Comparison of ENCODE assay signal across 10 cellular contexts in genomic region chr11:68014157-68014965, GRCh38. TPM values are rescaled to one million over a fixed set of nuclear protein-coding genes. Genes with fewer than 3 reads are reported as not detected.
A peak's percentile ranks its signal among the peaks of the same experiment; 100 is the strongest.
DNase-seq lines count a peak whose midpoint lies in the region; ATAC-seq lines count a peak whose summit lies in the region.
"Had no signal": no experiment of that assay in that cellular context is flagged by ENCODE, and none has a peak within 500 bp of the region (broad histone marks: within the 10 kb centered on the region; RNA-seq: fewer than 3 reads in every experiment).

No MANE protein-coding gene starts in this region.

- 54% methylated on average over 17 of the region's 17 CpGs for WGBS in urinary bladder

- H3K27me3 Mint-ChIP-seq in activated T-cell treated with anti-CD3 and anti-CD28 coated beads, Interleukin-2, amount 50 U/mL, for 72 hours (ENCODE audit: low read depth): no peaks in the 10 kb centered on the region
- no peaks in the 10 kb centered on the region for H3K27me3 Mint-ChIP-seq in activated T-cell treated with anti-CD3 and anti-CD28 coated beads, Interleukin-2, amount 50 U/mL, for 24 hours
- H3K27me3 Mint-ChIP-seq: activated B cell treated with CpG ODN at 0.5 μM for 24 hours; CD4-positive, alpha-beta memory T cell had no signal

- H3K27ac ChIP-seq in urinary bladder (ENCODE audit: low read depth): peak overlapping the region; percentile 58

- DNase-seq in activated T-cell treated with anti-CD3 and anti-CD28 coated beads, Interleukin-2, amount 50 U/mL, for 72 hours: no peak
- DNase-seq in activated T-cell treated with anti-CD3 and anti-CD28 coated beads, Interleukin-2, amount 50 U/mL, for 24 hours: no peak
- DNase-seq in adipocyte (ENCODE audit: low read depth): peak; percentile 51
- peak; percentile 81 for DNase-seq in kidney glomerular epithelial cell (lab: John Stamatoyannopoulos, UW)
- no peak for DNase-seq in NCI-H1105 treated with DMSO at 0.1 percent for 48 hours (lab: John Stamatoyannopoulos, UW)
- DNase-seq: activated B cell treated with CpG ODN at 0.5 μM for 24 hours had no signal

- H3K4me3 Mint-ChIP-seq in activated T-cell treated with anti-CD3 and anti-CD28 coated beads, Interleukin-2, amount 50 U/mL, for 72 hours: no peak overlapping the region
- no peak overlapping the region for H3K4me3 Mint-ChIP-seq in activated T-cell treated with anti-CD3 and anti-CD28 coated beads, Interleukin-2, amount 50 U/mL, for 24 hours
- H3K4me3 Mint-ChIP-seq: activated B cell treated with CpG ODN at 0.5 μM for 24 hours; CD4-positive, alpha-beta memory T cell had no signal

- H3K27ac Mint-ChIP-seq in activated T-cell treated with anti-CD3 and anti-CD28 coated beads, Interleukin-2, amount 50 U/mL, for 72 hours: no peak overlapping the region
- no peak overlapping the region for H3K27ac Mint-ChIP-seq in activated T-cell treated with anti-CD3 and anti-CD28 coated beads, Interleukin-2, amount 50 U/mL, for 24 hours
- H3K27ac Mint-ChIP-seq: activated B cell treated with CpG ODN at 0.5 μM for 24 hours; CD4-positive, alpha-beta memory T cell had no signal

- no peaks in the 10 kb centered on the region for H3K36me3 ChIP-seq in adipocyte (ENCODE audit: control insufficient read depth, insufficient read depth, low read length, severe bottlenecking)
- no peaks in the 10 kb centered on the region for H3K36me3 ChIP-seq in urinary bladder (ENCODE audit: insufficient read depth)

- H3K4me3 ChIP-seq in adipocyte (ENCODE audit: low read length) (no peak overlapping the region), urinary bladder (ENCODE audit: low read depth, low read length) (no peak overlapping the region)

- H3K9me3 ChIP-seq in adipocyte (ENCODE audit: control insufficient read depth, low read length): no peaks in the 10 kb centered on the region

- H3K9ac ChIP-seq in adipocyte (ENCODE audit: low read length): peak overlapping the region; percentile 61

- no peaks in the 10 kb centered on the region for H3K27me3 ChIP-seq in adipocyte (replicated peaks; ENCODE audit: control insufficient read depth, insufficient read depth, low read length)

- peak; percentile 70 to 72 for ATAC-seq in activated T-cell treated with anti-CD3 and anti-CD28 coated beads, Interleukin-2, amount 50 U/mL, for 72 hours (replicated peaks in 1 of 2)
- ATAC-seq in HG02981 (IDR thresholded peaks at IDR 0.05; ENCODE audit: unreplicated experiment) (no peak), HG03432 (IDR thresholded peaks at IDR 0.05; ENCODE audit: unreplicated experiment) (no peak)

- no peaks in the 10 kb centered on the region for H3K36me3 Mint-ChIP-seq in activated T-cell treated with anti-CD3 and anti-CD28 coated beads, Interleukin-2, amount 50 U/mL, for 72 hours (ENCODE audit: insufficient read depth in 2 of 2)
- H3K36me3 Mint-ChIP-seq in activated T-cell treated with anti-CD3 and anti-CD28 coated beads, Interleukin-2, amount 50 U/mL, for 24 hours (ENCODE audit: low read depth): no peaks in the 10 kb centered on the region
- H3K36me3 Mint-ChIP-seq: CD4-positive, alpha-beta memory T cell had no signal

- H3K4me1 Mint-ChIP-seq in activated T-cell treated with anti-CD3 and anti-CD28 coated beads, Interleukin-2, amount 50 U/mL, for 72 hours (ENCODE audit: low read depth): no peaks in the 10 kb centered on the region
- H3K4me1 Mint-ChIP-seq in activated T-cell treated with anti-CD3 and anti-CD28 coated beads, Interleukin-2, amount 50 U/mL, for 24 hours (ENCODE audit: low read depth): peaks cover 1% of the 10 kb centered on the region
- H3K4me1 Mint-ChIP-seq: CD4-positive, alpha-beta memory T cell had no signal

- H3K9me3 Mint-ChIP-seq in activated T-cell treated with anti-CD3 and anti-CD28 coated beads, Interleukin-2, amount 50 U/mL, for 72 hours: no peaks in the 10 kb centered on the region
- H3K9me3 Mint-ChIP-seq in activated T-cell treated with anti-CD3 and anti-CD28 coated beads, Interleukin-2, amount 50 U/mL, for 24 hours: no peaks in the 10 kb centered on the region
- H3K9me3 Mint-ChIP-seq: activated B cell treated with CpG ODN at 0.5 μM for 24 hours; CD4-positive, alpha-beta memory T cell had no signal

- peaks cover 63% of the 10 kb centered on the region for H3K4me1 ChIP-seq in adipocyte (ENCODE audit: control insufficient read depth, insufficient read depth, low read length)
- no peaks in the 10 kb centered on the region for H3K4me1 ChIP-seq in urinary bladder (ENCODE audit: insufficient read depth)

RNA-seq across cellular contexts. Expression of gene ALDH3B1, which starts 4.2 kb away (rescaled TPM):
- total RNA-seq in activated T-cell treated with anti-CD3 and anti-CD28 coated beads, Interleukin-2, amount 50 U/mL, for 72 hours: under 1 TPM; 0.10 to 0.16 TPM
- 4.6 TPM for total RNA-seq in urinary bladder
- polyA plus RNA-seq in urinary bladder: 14.4 TPM
- polyA plus RNA-seq: CD4-positive, alpha-beta memory T cell had no signal

RNA-seq across cellular contexts. Expression of gene UNC93B1, which starts 10.5 kb away (rescaled TPM):
- 10 to 100 TPM in 1 of 2 donors, 1 to 10 TPM in 1; 8.0 to 16.7 TPM for total RNA-seq in activated T-cell treated with anti-CD3 and anti-CD28 coated beads, Interleukin-2, amount 50 U/mL, for 72 hours
- total RNA-seq in urinary bladder: 20.5 TPM
- polyA plus RNA-seq in urinary bladder: 34.9 TPM

RNA-seq across cellular contexts. Expression of gene NDUFS8, which starts 16.1 kb away (rescaled TPM):
- total RNA-seq in activated T-cell treated with anti-CD3 and anti-CD28 coated beads, Interleukin-2, amount 50 U/mL, for 72 hours: 100 to 1,000 TPM; 128 to 129 TPM
- 57.0 TPM for total RNA-seq in urinary bladder
- polyA plus RNA-seq in urinary bladder: 172 TPM

RNA-seq across cellular contexts. Expression of gene TCIRG1, which starts 24.5 kb away (rescaled TPM):
- 100 to 1,000 TPM; 141 to 146 TPM for total RNA-seq in activated T-cell treated with anti-CD3 and anti-CD28 coated beads, Interleukin-2, amount 50 U/mL, for 72 hours
- total RNA-seq in urinary bladder: 43.4 TPM
- polyA plus RNA-seq in urinary bladder: 108 TPM

Comparison
In these comparisons a context has a peak if more than half of its experiments do, and no peak if none do; other contexts are left out.
1. ATAC-seq: peak in activated T-cell treated with anti-CD3 and anti-CD28 coated beads, Interleukin-2, amount 50 U/mL, for 72 hours (2 of 2); none in HG02981 (single experiment) and HG03432 (single experiment).
2. DNase-seq: peak in adipocyte (single experiment) and kidney glomerular epithelial cell (single experiment); none in activated T-cell treated with anti-CD3 and anti-CD28 coated beads, Interleukin-2, amount 50 U/mL, for 72 hours (0 of 2), activated T-cell treated with anti-CD3 and anti-CD28 coated beads, Interleukin-2, amount 50 U/mL, for 24 hours (single experiment) and NCI-H1105 treated with DMSO at 0.1 percent for 48 hours (single experiment).